Comparison of ENCODE assay signal across 28 cellular contexts in genomic region chr20:815226-815625, GRCh38. TPM values are rescaled to one million over a fixed set of nuclear protein-coding genes. Genes with fewer than 3 reads are reported as not detected.
"Had no signal": no experiment of that assay in that cellular context is flagged by ENCODE, and none has a peak within 500 bp of the region (broad histone marks: within the 10 kb centered on the region; RNA-seq: fewer than 3 reads in every experiment).

No MANE protein-coding gene starts in this region.

- H3K9me3 Mint-ChIP-seq: activated naive CD4-positive, alpha-beta T cell treated with anti-CD3 and anti-CD28 coated beads for 36 hours; activated naive CD4-positive, alpha-beta T cell treated with anti-CD3 and anti-CD28 coated beads, Interleukin-2, amount 10 ng/mL, durations not matched to agents 7 days and 5 days; activated naive CD4-positive, alpha-beta T cell treated with anti-CD3 and anti-CD28 coated beads, Interleukin-2, amount 50 U/mL, for 24 hours; activated naive CD4-positive, alpha-beta T cell treated with anti-CD3 and anti-CD28 coated beads, Interleukin-2, amount 50 U/mL, for 72 hours; activated naive CD8-positive, alpha-beta T cell treated with anti-CD3 and anti-CD28 coated beads for 36 hours; activated naive CD8-positive, alpha-beta T cell treated with anti-CD3 and anti-CD28 coated beads, Interleukin-2, amount 10 ng/mL, durations not matched to agents 7 days and 5 days; activated naive CD8-positive, alpha-beta T cell treated with anti-CD3 and anti-CD28 coated beads, Interleukin-2, amount 50 U/mL, for 24 hours; activated T-cell treated with anti-CD3 and anti-CD28 coated beads, Interleukin-2, amount 50 U/mL, for 24 hours; activated T-cell treated with anti-CD3 and anti-CD28 coated beads, Interleukin-2, amount 50 U/mL, for 4 hours; activated T-cell treated with anti-CD3 and anti-CD28 coated beads, Interleukin-2, amount 50 U/mL, for 72 hours; activated T-helper 1 cell treated with anti-CD3 and anti-CD28 coated beads, Interleukin-12 subunit alpha, Interleukin-12 subunit beta, Interleukin-2, Interleukin-4 antibody, amounts not matched to agents 30 ng/mL and 10 ng/mL and 1 ng/mL, durations not matched to agents 14 hours and 24 hours and 36 hours; activated T-helper 17 cell treated with anti-CD3 and anti-CD28 coated beads, Interleukin-2, amount 50 U/mL, for 72 hours; activated T-helper 2 cell treated with anti-CD3 and anti-CD28 coated beads, Interferon-gamma antibody, Interleukin-2, Interleukin-4, amounts not matched to agents 10 μg/mL and 5 μg/mL and 100 μg/mL, durations not matched to agents 14 hours and 24 hours and 36 hours; central memory CD8-positive, alpha-beta T cell had no signal

- H3K27me3 Mint-ChIP-seq: activated naive CD8-positive, alpha-beta T cell treated with anti-CD3 and anti-CD28 coated beads for 36 hours had no signal

- ATAC-seq: activated naive CD8-positive, alpha-beta T cell treated with anti-CD3 and anti-CD28 coated beads, Interleukin-2, amount 50 U/mL, for 24 hours had no signal

- H3K36me3 ChIP-seq: adrenal gland, ascending aorta, brain microvascular endothelial cell, breast epithelium, cardiac muscle cell had no signal

- H3K4me1 ChIP-seq: adrenal gland, ascending aorta, body of pancreas, breast epithelium had no signal

- H3K4me3 ChIP-seq: adrenal gland, ascending aorta, body of pancreas, breast epithelium, cardiac muscle cell had no signal

- H3K27ac Mint-ChIP-seq: activated naive CD4-positive, alpha-beta T cell treated with anti-CD3 and anti-CD28 coated beads for 36 hours; activated naive CD4-positive, alpha-beta T cell treated with anti-CD3 and anti-CD28 coated beads, Interleukin-2, amount 10 ng/mL, durations not matched to agents 7 days and 5 days; activated naive CD4-positive, alpha-beta T cell treated with anti-CD3 and anti-CD28 coated beads, Interleukin-2, amount 50 U/mL, for 24 hours; activated naive CD4-positive, alpha-beta T cell treated with anti-CD3 and anti-CD28 coated beads, Interleukin-2, amount 50 U/mL, for 72 hours; activated naive CD8-positive, alpha-beta T cell; activated naive CD8-positive, alpha-beta T cell treated with anti-CD3 and anti-CD28 coated beads for 36 hours; activated naive CD8-positive, alpha-beta T cell treated with anti-CD3 and anti-CD28 coated beads, Interleukin-2, amount 10 ng/mL, durations not matched to agents 7 days and 5 days; activated naive CD8-positive, alpha-beta T cell treated with anti-CD3 and anti-CD28 coated beads, Interleukin-2, amount 50 U/mL, for 24 hours; activated T-cell treated with anti-CD3 and anti-CD28 coated beads, Interleukin-2, amount 50 U/mL, for 24 hours; activated T-cell treated with anti-CD3 and anti-CD28 coated beads, Interleukin-2, amount 50 U/mL, for 72 hours; activated T-helper 1 cell treated with anti-CD3 and anti-CD28 coated beads, Interleukin-12 subunit alpha, Interleukin-12 subunit beta, Interleukin-2, Interleukin-4 antibody, amounts not matched to agents 30 ng/mL and 10 ng/mL and 1 ng/mL, durations not matched to agents 14 hours and 24 hours and 36 hours; activated T-helper 17 cell treated with anti-CD3 and anti-CD28 coated beads, Interleukin-2, amount 50 U/mL, for 72 hours; activated T-helper 2 cell treated with anti-CD3 and anti-CD28 coated beads, Interferon-gamma antibody, Interleukin-2, Interleukin-4, amounts not matched to agents 10 μg/mL and 5 μg/mL and 100 μg/mL, durations not matched to agents 14 hours and 24 hours and 36 hours had no signal

- DNase-seq: activated gamma-delta T cell; amniotic stem cell; aorta; central memory CD4-positive, alpha-beta T cell; cerebellar nuclear complex had no signal

- H3K9me3 ChIP-seq: adrenal gland, ascending aorta, body of pancreas, breast epithelium had no signal

- H3K4me3 Mint-ChIP-seq: activated naive CD4-positive, alpha-beta T cell treated with anti-CD3 and anti-CD28 coated beads for 36 hours; activated naive CD4-positive, alpha-beta T cell treated with anti-CD3 and anti-CD28 coated beads, Interleukin-2, amount 10 ng/mL, durations not matched to agents 7 days and 5 days; activated naive CD4-positive, alpha-beta T cell treated with anti-CD3 and anti-CD28 coated beads, Interleukin-2, amount 50 U/mL, for 24 hours; activated naive CD8-positive, alpha-beta T cell; activated naive CD8-positive, alpha-beta T cell treated with anti-CD3 and anti-CD28 coated beads for 36 hours; activated naive CD8-positive, alpha-beta T cell treated with anti-CD3 and anti-CD28 coated beads, Interleukin-2, amount 10 ng/mL, durations not matched to agents 7 days and 5 days; activated naive CD8-positive, alpha-beta T cell treated with anti-CD3 and anti-CD28 coated beads, Interleukin-2, amount 50 U/mL, for 24 hours; activated T-cell treated with anti-CD3 and anti-CD28 coated beads, Interleukin-2, amount 50 U/mL, for 24 hours; activated T-cell treated with anti-CD3 and anti-CD28 coated beads, Interleukin-2, amount 50 U/mL, for 4 hours; activated T-cell treated with anti-CD3 and anti-CD28 coated beads, Interleukin-2, amount 50 U/mL, for 72 hours; activated T-helper 1 cell treated with anti-CD3 and anti-CD28 coated beads, Interleukin-12 subunit alpha, Interleukin-12 subunit beta, Interleukin-2, Interleukin-4 antibody, amounts not matched to agents 30 ng/mL and 10 ng/mL and 1 ng/mL, durations not matched to agents 14 hours and 24 hours and 36 hours; activated T-helper 17 cell treated with anti-CD3 and anti-CD28 coated beads, Interleukin-2, amount 50 U/mL, for 72 hours; brain; central memory CD8-positive, alpha-beta T cell had no signal

- H3K27ac ChIP-seq: adrenal gland, ascending aorta, body of pancreas, brain microvascular endothelial cell, breast epithelium, cardiac muscle cell had no signal

- H3K36me3 Mint-ChIP-seq: activated naive CD4-positive, alpha-beta T cell treated with anti-CD3 and anti-CD28 coated beads, Interleukin-2, amount 10 ng/mL, durations not matched to agents 7 days and 5 days; activated naive CD4-positive, alpha-beta T cell treated with anti-CD3 and anti-CD28 coated beads, Interleukin-2, amount 50 U/mL, for 24 hours; activated naive CD4-positive, alpha-beta T cell treated with anti-CD3 and anti-CD28 coated beads, Interleukin-2, amount 50 U/mL, for 72 hours; activated naive CD8-positive, alpha-beta T cell; activated naive CD8-positive, alpha-beta T cell treated with anti-CD3 and anti-CD28 coated beads for 36 hours; activated naive CD8-positive, alpha-beta T cell treated with anti-CD3 and anti-CD28 coated beads, Interleukin-2, amount 10 ng/mL, durations not matched to agents 7 days and 5 days; brain had no signal

RNA-seq across cellular contexts. Expression of gene SLC52A3, which starts 46.9 kb away (rescaled TPM):
- total RNA-seq: activated naive CD4-positive, alpha-beta T cell treated with anti-CD3 and anti-CD28 coated beads for 36 hours; activated naive CD4-positive, alpha-beta T cell treated with anti-CD3 and anti-CD28 coated beads, Interleukin-2, amount 50 U/mL, for 72 hours; activated naive CD8-positive, alpha-beta T cell treated with anti-CD3 and anti-CD28 coated beads, Interleukin-2, amount 10 ng/mL, durations not matched to agents 7 days and 5 days; activated T-cell treated with anti-CD3 and anti-CD28 coated beads, Interleukin-2, amount 50 U/mL, for 4 hours; activated T-cell treated with anti-CD3 and anti-CD28 coated beads, Interleukin-2, amount 50 U/mL, for 72 hours; activated T-helper 1 cell treated with anti-CD3 and anti-CD28 coated beads, Interleukin-12 subunit alpha, Interleukin-12 subunit beta, Interleukin-2, Interleukin-4 antibody, amounts not matched to agents 30 ng/mL and 10 ng/mL and 1 ng/mL, durations not matched to agents 14 hours and 24 hours and 36 hours; activated T-helper 17 cell treated with anti-CD3 and anti-CD28 coated beads, Interleukin-2, amount 50 U/mL, for 72 hours; activated T-helper 2 cell treated with anti-CD3 and anti-CD28 coated beads, Interferon-gamma antibody, Interleukin-2, Interleukin-4, amounts not matched to agents 10 μg/mL and 5 μg/mL and 100 μg/mL, durations not matched to agents 14 hours and 24 hours and 36 hours; chondrocyte had no signal
- polyA plus RNA-seq: cardiac muscle cell had no signal
